ENCODE assay signal across 22 cellular contexts in the genomic region with DNA sequence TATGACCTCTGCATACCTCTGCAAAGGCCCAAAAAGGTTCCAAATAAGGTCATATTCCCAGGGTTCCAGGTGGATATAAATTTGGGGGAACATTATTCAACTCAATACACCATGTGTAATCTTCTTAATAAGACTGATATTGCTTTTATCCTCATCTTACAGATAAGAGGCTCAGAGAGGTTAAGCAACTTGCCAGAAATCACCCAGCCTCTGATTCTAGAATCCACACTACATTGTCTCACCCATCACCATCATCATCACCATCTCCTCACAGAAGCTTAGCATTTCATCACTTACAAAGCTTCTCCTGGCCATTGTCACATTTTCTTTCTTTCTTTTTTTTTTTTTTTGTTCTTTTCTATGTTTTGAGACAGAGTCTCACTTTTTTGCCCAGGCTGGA. TPM values are rescaled to one million over a fixed set of nuclear protein-coding genes. Genes with fewer than 3 reads are reported as not detected.
DNase-seq lines count a peak whose midpoint lies in the region; ATAC-seq, FAIRE-seq and TF ChIP-seq lines count a peak whose summit lies in the region.
"Had no signal": no experiment of that assay in that cellular context is flagged by ENCODE, and none has a peak within 500 bp of the region (broad histone marks: within the 10 kb centered on the region; RNA-seq: fewer than 3 reads in every experiment).

No MANE protein-coding gene starts in this region.

- peaks cover 39% of the 10 kb centered on the region for H3K4me1 Mint-ChIP-seq in osteocyte (ENCODE audit: unreplicated experiment)

- H3K27ac ChIP-seq in A549 (peak overlapping the region; percentile 77 to 97), HEK293 (ENCODE audit: extremely low read depth, low read depth, low read length) (no peak overlapping the region), K562 (ENCODE audit: extremely low read depth, low read depth, low read length) (no peak overlapping the region)

- H3K4me3 ChIP-seq in A549, result no peak overlapping the region
- no peak overlapping the region for H3K4me3 ChIP-seq in HEK293 (ENCODE audit: low read depth, low read length)
- no peak overlapping the region for H3K4me3 ChIP-seq in K562
- H3K4me3 ChIP-seq: BLaER1 treated with 17β-estradiol and CSF1 and Interleukin-3, amounts not matched to agents 10 nM and 100 nM; MG63 had no signal

- no TSS peak for BruUV-seq in K562 (replicated peaks; lab: Mats Ljungman, UMichigan)

- intact Hi-C loops in K562 (cut with micrococcal nuclease), result no loop called here

- FAIRE-seq in A549 (lab: Jason Lieb, UNC) (no peak), K562 (lab: Jason Lieb, UNC) (no peak)
- FAIRE-seq: A204.1 had no signal

- no peaks in the 10 kb centered on the region for H3K9me1 ChIP-seq in K562 (ENCODE audit: control insufficient read depth, insufficient read depth, low read length)

- TF ChIP-seq CTCF in A549 (IDR thresholded peaks at IDR 0.05) (no peak), HEK293 (tag by site-specific recombination; IDR thresholded peaks at IDR 0.05) (no peak), K562 (IDR thresholded peaks at IDR 0.05 in 2 of 3, conservative IDR thresholded peaks at IDR 0.05 in 1 of 3; ENCODE audit: insufficient read depth in 2 of 3, low read depth in 1 of 3, low read length in 3 of 3) (no peak), osteocyte (IDR thresholded peaks at IDR 0.05) (no peak)

- TF ChIP-seq POLR2A in A549 (IDR thresholded peaks at IDR 0.05; ENCODE audit: low read length) (no peak), K562 (conservative IDR thresholded peaks at IDR 0.05) (no peak)

- CTCF ChIA-PET in A549 (lab: Yijun Ruan, JAX) (interaction anchor here (0.6 to 3.3 kb wide), 13 partner anchors 9 to 182 kb away, joined by 3 to 14 read pairs (median 4); a partner anchor contains a TSS), HEK293 (lab: Yijun Ruan, JAX) (interaction anchor here (0.7 to 1.0 kb wide), 3 partner anchors 9 to 153 kb away, joined by 3 to 4 read pairs (median 3); no protein-coding TSS in a partner anchor), K562 (lab: Yijun Ruan, JAX; ENCODE audit: low intra/inter-chr PET ratio) (no interaction called here)

- H3K36me3 Mint-ChIP-seq in osteocyte (ENCODE audit: unreplicated experiment), result no peaks in the 10 kb centered on the region

- H3K27ac Mint-ChIP-seq in osteocyte (ENCODE audit: unreplicated experiment), result peak overlapping the region; percentile 91
- H3K27ac Mint-ChIP-seq: CD4-positive, alpha-beta T cell had no signal

- in situ Hi-C loops in K562 (cut with MboI), result no loop called here

- no peaks in the 10 kb centered on the region for H3K27me3 ChIP-seq in K562 (ENCODE audit: control insufficient read depth in 2 of 2, insufficient read depth in 2 of 2, low read length in 2 of 2)
- H3K27me3 ChIP-seq: BLaER1 treated with 17β-estradiol and CSF1 and Interleukin-3, amounts not matched to agents 10 nM and 100 nM; MG63 had no signal

- no peak for TF ChIP-seq EP300 in A549 (IDR thresholded peaks at IDR 0.05)
- TF ChIP-seq EP300 in K562 (IDR thresholded peaks at IDR 0.05; ENCODE audit: low read length), result no peak

- POLR2A ChIA-PET in A549 (lab: Yijun Ruan, JAX), result interaction anchor here (1.1 to 2.3 kb wide), 3 partner anchors 10 to 45 kb away, joined by 3 to 16 read pairs (median 5); no protein-coding TSS in a partner anchor
- POLR2A ChIA-PET in HEK293 (lab: Yijun Ruan, JAX), result interaction anchor here (2.5 kb wide), 1 partner anchor 9 kb away, joined by 13 read pairs; no protein-coding TSS in a partner anchor
- POLR2A ChIA-PET in K562 (lab: Yijun Ruan, JAX), result interaction anchor here (0.6 to 0.7 kb wide), 2 partner anchors 24 to 522 kb away, joined by 3 read pairs; no protein-coding TSS in a partner anchor

- no peaks in the 10 kb centered on the region for H4K20me1 ChIP-seq in K562 (replicated peaks; ENCODE audit: control insufficient read depth, insufficient read depth, low read length)
- H4K20me1 ChIP-seq: BLaER1 treated with 17β-estradiol and CSF1 and Interleukin-3, amounts not matched to agents 10 nM and 100 nM had no signal

- no peak overlapping the region for H3K9ac ChIP-seq in K562 (ENCODE audit: insufficient read depth in 1 of 2, low read depth in 2 of 2, low read length in 2 of 2)

- H3K9me3 Mint-ChIP-seq in osteocyte (ENCODE audit: unreplicated experiment), result no peaks in the 10 kb centered on the region
- H3K9me3 Mint-ChIP-seq: CD4-positive, alpha-beta T cell had no signal

- no peaks in the 10 kb centered on the region for H3K9me3 ChIP-seq in A549
- H3K9me3 ChIP-seq in HEK293 (ENCODE audit: control insufficient read depth, insufficient read depth, low read depth, low read length), result no peaks in the 10 kb centered on the region
- H3K9me3 ChIP-seq in K562 (replicated peaks; ENCODE audit: control insufficient read depth, insufficient read depth, low read depth, low read length), result no peaks in the 10 kb centered on the region
- H3K9me3 ChIP-seq: BLaER1 treated with 17β-estradiol and CSF1 and Interleukin-3, amounts not matched to agents 10 nM and 100 nM; MG63 had no signal

- DNase-seq in A549 (ENCODE audit: low read depth in 1 of 2, low spot score in 1 of 2) (no peak), K562 (ENCODE audit: extremely low read depth in 1 of 4, low spot score in 3 of 4) (no peak), osteocyte (ENCODE audit: extremely low spot score, unreplicated experiment) (no peak), kidney glomerular epithelial cell (lab: John Stamatoyannopoulos, UW) (no peak), COR-L47 (lab: John Stamatoyannopoulos, UW) (no peak)
- DNase-seq in activated CD8-positive, alpha-beta memory T cell treated with anti-CD3 and anti-CD28 coated beads, Interleukin-2, amount 50 U/mL, for 48 hours, result no peak
- DNase-seq: AML-193; CD4-positive, alpha-beta T cell; DND-41; KG1; MG63; NCI-H2029; NCI-H446; NCI-H526; NCI-H82; NK-92 treated with Interleukin-12 subunit alpha and Interleukin-12 subunit beta, amount 100 ng/mL, for 24 hours; PC-3; SHP77 had no signal

- H3K27me3 Mint-ChIP-seq in osteocyte (ENCODE audit: unreplicated experiment), result no peaks in the 10 kb centered on the region
- H3K27me3 Mint-ChIP-seq: CD4-positive, alpha-beta T cell had no signal

- H3K4me1 ChIP-seq in A549, result peaks cover 73% of the 10 kb centered on the region
- H3K4me1 ChIP-seq in HEK293 (ENCODE audit: control insufficient read depth, insufficient read depth, low read length), result no peaks in the 10 kb centered on the region
- peaks cover 13 to 14% of the 10 kb centered on the region in 2 experiments; a peak in 3 of 5 replicates for H3K4me1 ChIP-seq in K562 (replicated peaks in 1 of 2; ENCODE audit: control insufficient read depth in 2 of 2, insufficient read depth in 2 of 2, low read length in 2 of 2)

- no peak for ATAC-seq in A549
- no peak for ATAC-seq in K562
- ATAC-seq: HCT116, PC-3 had no signal

- H3K36me3 ChIP-seq in HEK293 (ENCODE audit: control insufficient read depth in 2 of 2, insufficient read depth in 1 of 2, low read length in 2 of 2) (no peaks in the 10 kb centered on the region), K562 (ENCODE audit: control insufficient read depth, insufficient read depth, low read length) (no peaks in the 10 kb centered on the region)
- H3K36me3 ChIP-seq: BLaER1 treated with 17β-estradiol and CSF1 and Interleukin-3, amounts not matched to agents 10 nM and 100 nM; MG63 had no signal

- no peak overlapping the region for H2AFZ ChIP-seq in K562 (ENCODE audit: low read depth, low read length)

- H3K4me3 Mint-ChIP-seq in osteocyte (ENCODE audit: unreplicated experiment), result no peak overlapping the region
- H3K4me3 Mint-ChIP-seq: CD4-positive, alpha-beta T cell had no signal

- no peaks in the 10 kb centered on the region for H3K79me2 ChIP-seq in K562 (ENCODE audit: control insufficient read depth, insufficient read depth, low read length)

- H3K4me2 ChIP-seq in A549, result no peak overlapping the region
- H3K4me2 ChIP-seq in K562 (ENCODE audit: insufficient read depth, low read length), result no peak overlapping the region

- no peak for TF ChIP-seq RAD21 in A549 (conservative IDR thresholded peaks at IDR 0.05 in 1 of 2, IDR thresholded peaks at IDR 0.05 in 1 of 2)
- TF ChIP-seq RAD21 in K562 (CRISPR knock-in tag; conservative IDR thresholded peaks at IDR 0.05 in 1 of 2, IDR thresholded peaks at IDR 0.05 in 1 of 2), result no peak

TF ChIP-seq in HEK293, 187 proteins besides CTCF, POLR2A, EP300 and RAD21 (continues in another document):
- TF ChIP-seq ZNF404 (tag by site-specific recombination; IDR thresholded peaks at IDR 0.05), result no peak
- TF ChIP-seq ZNF266 (tag by site-specific recombination; IDR thresholded peaks at IDR 0.05; ENCODE audit: low read depth), result no peak
- TF ChIP-seq ZNF350 (tag by site-specific recombination; IDR thresholded peaks at IDR 0.05), result no peak

TF ChIP-seq in K562, 482 proteins besides CTCF, POLR2A, EP300 and RAD21 (continues in another document):
- TF ChIP-seq PHF21A (IDR thresholded peaks at IDR 0.05; ENCODE audit: borderline replicate concordance, low read depth), result no peak
- peak; percentile 26 to 51; a peak in 2 of 4 replicates for TF ChIP-seq KDM1A (IDR thresholded peaks at IDR 0.05)
- 0 out of 2 replicates have a peak, but pooled peaks have one; percentile 27 for TF ChIP-seq SMARCA5 (IDR thresholded peaks at IDR 0.05)
- peak; percentile 91 for TF ChIP-seq RBM25 (IDR thresholded peaks at IDR 0.05; ENCODE audit: low read depth, low read length, severe bottlenecking)

RNA-seq across cellular contexts. Expression of a gene that starts 15.4 kb away (rescaled TPM):
- 127 and 128 TPM in 2 replicates for polyA plus RNA-seq in A549 (2011; rRNA removed)
- polyA plus RNA-seq in A549 (2012; cell fraction: cytosol; rRNA removed), result 236 and 291 TPM in 2 replicates
- 781 and 955 TPM in 2 replicates for polyA plus RNA-seq in A549 (2012; cell fraction: nucleus; rRNA removed)
- 171 to 180 TPM (median 178 TPM) in 3 replicates for polyA plus RNA-seq in A549 (2017; fragmentation: RNase III; extraction: RNeasy Plus Mini Kit Qiagen cat#74134 plus additional on column Dnase treatment)
- 225 and 333 TPM in 2 replicates for polyA minus RNA-seq in A549 (2011; rRNA and poly(A)+ RNA removed)
- 164 and 411 TPM in 2 replicates for total RNA-seq in K562 (2011; cell fraction: chromatin; rRNA removed; ENCODE audit: low replicate concordance)
- total RNA-seq in K562 (2011; cell fraction: nucleolus; rRNA removed), result 182 and 194 TPM in 2 replicates
- 159 and 191 TPM in 2 replicates for total RNA-seq in K562 (2011; cell fraction: nucleoplasm; rRNA removed)
- total RNA-seq in K562 (2014; rRNA removed), result 103 and 106 TPM in 2 replicates
- total RNA-seq in K562 (2014; rRNA removed; fragmentation: Illumina TruSeq; extraction: Trizol), result 19.0 and 22.9 TPM in 2 replicates
- total RNA-seq in K562 (2015; rRNA removed; fragmentation: Illumina TruSeq; extraction: Trizol), result 26.2 and 28.4 TPM in 2 replicates
- 94.5 and 105 TPM in 2 replicates for total RNA-seq in K562 (2021)
- 53.3 and 63.5 TPM in 2 replicates for polyA plus RNA-seq in K562 (2011; rRNA removed)
- polyA plus RNA-seq in K562 (2011; cell fraction: cytosol; rRNA removed), result 55.1 and 112 TPM in 2 replicates
- polyA plus RNA-seq in K562 (2011; cell fraction: nucleus; rRNA removed), result 117 and 212 TPM in 2 replicates
- 52.0 and 117 TPM in 2 replicates for polyA plus RNA-seq in K562 (2012)
- polyA plus RNA-seq in K562 (2014; fragmentation: Illumina TruSeq; extraction: Trizol), result 20.2 and 47.1 TPM in 2 replicates
- polyA plus RNA-seq in K562 (2014; fragmentation: Nextera tagmentation; extraction: Ambion mirVana), result under 1 TPM; 0.23 to 0.96 TPM
- 78.1 and 80.3 TPM in 2 replicates for polyA plus RNA-seq in K562 (2014; rRNA removed)
- polyA minus RNA-seq in K562 (2011; rRNA and poly(A)+ RNA removed), result 30.1 and 42.3 TPM in 2 replicates
- 44.9 and 52.3 TPM in 2 replicates for polyA minus RNA-seq in K562 (2011; cell fraction: cytosol; rRNA and poly(A)+ RNA removed)
- polyA minus RNA-seq in K562 (2011; cell fraction: nucleus; rRNA and poly(A)+ RNA removed), result 83.2 and 86.6 TPM in 2 replicates
- total RNA-seq in osteocyte, result 191 and 196 TPM in 2 replicates
- total RNA-seq: CD4-positive, alpha-beta T cell had no signal

Comparison
In these comparisons a context has a peak if more than half of its experiments do, and no peak if none do; other contexts are left out.
1. H3K27ac ChIP-seq: peak in A549 (2 of 2); none in HEK293 (single experiment) and K562 (single experiment).